8 cellular contexts compared by ENCODE assay signal in genomic region chr12:42237853-42238239, GRCh38. TPM values are rescaled to one million over a fixed set of nuclear protein-coding genes. Genes with fewer than 3 reads are reported as not detected.
DNase-seq lines count a peak whose midpoint lies in the region; TF ChIP-seq lines count a peak whose summit lies in the region.

No MANE protein-coding gene starts in this region.

- no peak overlapping the region for H3K27ac Mint-ChIP-seq in osteocyte (ENCODE audit: unreplicated experiment)

- peaks cover 28% of the 10 kb centered on the region for H3K79me2 ChIP-seq in OCI-LY7 (ENCODE audit: insufficient read depth, low read depth, low read length)

- DNase-seq in GM12865 (ENCODE audit: low read depth) (no peak), H7 (no peak), OCI-LY7 (ENCODE audit: low spot score) (no peak), epithelial cell of proximal tubule (ENCODE audit: low read depth) (no peak), osteocyte (ENCODE audit: extremely low spot score, unreplicated experiment) (no peak), NCI-H2081 (lab: John Stamatoyannopoulos, UW) (no peak), OCI-M1 (lab: John Stamatoyannopoulos, UW) (no peak)
- no peak for DNase-seq in central memory CD4-positive, alpha-beta T cell

- H2AFZ ChIP-seq in OCI-LY7 (ENCODE audit: low read length): peak overlapping the region; percentile 57; the same call in 1 of the 2 replicates

- intact Hi-C loops in OCI-LY7 (cut with micrococcal nuclease; ENCODE audit: unreplicated experiment): loop anchor here (1.0 to 10.0 kb wide), 4 partner anchors 88 to 803 kb away; partner anchors contain the start of genes GXYLT1, PPHLN1 and ZCRB1

- CTCF ChIA-PET in OCI-LY7 (lab: Charles Lee; ENCODE audit: unreplicated experiment): no interaction called here

- H3K27me3 Mint-ChIP-seq in osteocyte (ENCODE audit: unreplicated experiment): no peaks in the 10 kb centered on the region

- no TSS peak for BruUV-seq in OCI-LY7 (replicated peaks; lab: Mats Ljungman, UMichigan)

- TF ChIP-seq CTCF in GM12865 (IDR thresholded peaks at IDR 0.05; ENCODE audit: insufficient read depth, low read depth, low read length, missing control alignments) (no peak), OCI-LY7 (conservative IDR thresholded peaks at IDR 0.05; ENCODE audit: low read length) (no peak), epithelial cell of proximal tubule (conservative IDR thresholded peaks at IDR 0.05; ENCODE audit: low read depth, low read length) (no peak), osteocyte (IDR thresholded peaks at IDR 0.05) (no peak)

- peaks cover 11% of the 10 kb centered on the region; the same call in 1 of the 2 replicates for H4K20me1 ChIP-seq in OCI-LY7 (ENCODE audit: insufficient read depth, low read length)

- H3K4me1 ChIP-seq in OCI-LY7 (ENCODE audit: insufficient read depth, low read length, poor library complexity, severe bottlenecking): peaks cover 24% of the 10 kb centered on the region

- H3K36me3 Mint-ChIP-seq in osteocyte (ENCODE audit: unreplicated experiment): peaks cover 7% of the 10 kb centered on the region

- H3K4me3 ChIP-seq in GM12865 (ENCODE audit: low read depth, low read length) (peak overlapping the region; percentile 64), H7 (ENCODE audit: insufficient read depth, low read depth, low read length) (peak overlapping the region; percentile 53), OCI-LY7 (ENCODE audit: low read depth, low read length, poor library complexity, severe bottlenecking) (peak overlapping the region; percentile 79), epithelial cell of proximal tubule (ENCODE audit: low read depth, low read length) (peak overlapping the region; percentile 78)

- H3K36me3 ChIP-seq in H7 (replicated peaks; ENCODE audit: control insufficient read depth, insufficient read depth, low read length) (no peaks in the 10 kb centered on the region), OCI-LY7 (ENCODE audit: insufficient read depth, low read length) (peaks cover 15% of the 10 kb centered on the region)

- no peaks in the 10 kb centered on the region for H3K9me3 Mint-ChIP-seq in osteocyte (ENCODE audit: unreplicated experiment)

- peaks cover 34% of the 10 kb centered on the region for H3K4me1 Mint-ChIP-seq in osteocyte (ENCODE audit: unreplicated experiment)

- H3K9me2 ChIP-seq in OCI-LY7 (ENCODE audit: insufficient read depth, low read length): no peaks in the 10 kb centered on the region

- H3K27me3 ChIP-seq in H7 (ENCODE audit: control insufficient read depth, insufficient read depth, low read length): peaks cover 82% of the 10 kb centered on the region

- POLR2A ChIA-PET in OCI-LY7 (lab: Charles Lee): interaction anchor here (0.7 kb wide), 1 partner anchor 175 kb away, joined by 3 read pairs; no protein-coding TSS in a partner anchor

- H3K4me3 Mint-ChIP-seq in osteocyte (ENCODE audit: unreplicated experiment): peak overlapping the region; percentile 87

- H3K27ac ChIP-seq in OCI-LY7 (ENCODE audit: low read depth, low read length, poor library complexity, severe bottlenecking): peak overlapping the region; percentile 61

- no peaks in the 10 kb centered on the region for H3K9me3 ChIP-seq in OCI-LY7 (ENCODE audit: low read length)

- peak overlapping the region; percentile 56 for H3K4me2 ChIP-seq in OCI-LY7 (ENCODE audit: low read length)

RNA-seq across cellular contexts. Expression of gene YAF2, which starts 0.2 kb away (rescaled TPM):
- total RNA-seq in H7 (2014; rRNA removed; shearing (Covaris generic)): 1.8 and 5.6 TPM in 2 replicates
- total RNA-seq in OCI-LY7 (2014; rRNA removed; shearing (Covaris generic)): 13.7 and 16.2 TPM in 2 replicates
- 32.9 and 43.6 TPM in 2 replicates for total RNA-seq in OCI-LY7 (2022)
- total RNA-seq in epithelial cell of proximal tubule: 6.7 and 9.3 TPM in 2 replicates
- total RNA-seq in osteocyte: 29.6 and 36.7 TPM in 2 replicates
